Comparison of ENCODE assay signal across 34 cellular contexts in the genomic region with DNA sequence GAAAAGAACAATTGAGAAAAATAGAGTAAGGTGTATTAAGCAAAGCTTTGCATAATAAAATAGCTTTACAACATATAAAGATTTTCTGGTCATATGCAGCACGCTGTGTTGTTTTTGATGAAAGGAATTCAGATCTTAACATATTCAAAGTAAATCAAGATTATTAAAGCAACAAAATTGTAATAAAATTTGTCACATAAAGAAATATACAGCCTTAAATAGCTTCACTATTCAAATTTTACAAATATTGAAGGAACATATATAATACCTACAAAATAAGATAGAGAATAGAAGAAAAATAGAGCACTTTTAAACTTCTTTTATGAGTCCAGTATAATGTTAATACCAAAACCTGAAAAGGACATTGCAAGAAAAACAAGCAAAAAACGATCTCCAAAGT.
"Had no signal": no experiment of that assay in that cellular context is flagged by ENCODE, and none has a peak within 500 bp of the region (broad histone marks: within the 10 kb centered on the region; RNA-seq: fewer than 3 reads in every experiment).

No MANE protein-coding gene starts in this region.

- ATAC-seq: activated CD8-positive, alpha-beta T cell treated with anti-CD3 and anti-CD28 coated beads for 36 hours; activated naive CD4-positive, alpha-beta T cell treated with anti-CD3 and anti-CD28 coated beads, Interleukin-2, amount 50 U/mL, for 72 hours; activated T-cell treated with anti-CD3 and anti-CD28 coated beads, Interleukin-2, amount 50 U/mL, for 4 hours; activated T-cell treated with anti-CD3 and anti-CD28 coated beads, Interleukin-2, amount 50 U/mL, for 72 hours; activated T-helper 17 cell treated with anti-CD3 and anti-CD28 coated beads, Interleukin-2, amount 50 U/mL, for 72 hours; body of pancreas had no signal

- DNase-seq: activated B cell treated with CpG ODN at 0.5 μM for 24 hours; activated CD4-positive, alpha-beta memory T cell treated with anti-CD3 and anti-CD28 coated beads for 36 hours; activated CD4-positive, alpha-beta T cell treated with anti-CD3 and anti-CD28 coated beads for 4 hours; activated CD4-positive, alpha-beta T cell treated with anti-CD3 and anti-CD28 coated beads, Interleukin-2, amount 10 ng/mL, durations not matched to agents 24 days and 14 days; activated CD4-positive, alpha-beta T cell treated with anti-CD3 and anti-CD28 coated beads, Interleukin-2, amount 50 U/mL, for 1 hour; activated CD4-positive, alpha-beta T cell treated with anti-CD3 and anti-CD28 coated beads, Interleukin-2, amount 50 U/mL, for 4 hours; activated CD4-positive, CD25-positive, alpha-beta regulatory T cell treated with anti-CD3 and anti-CD28 coated beads, Interleukin-2, amount 50 U/mL, for 72 hours; activated CD8-positive, alpha-beta memory T cell treated with anti-CD3 and anti-CD28 coated beads, Interleukin-2, amount 50 U/mL, for 4 hours; activated CD8-positive, alpha-beta T cell treated with anti-CD3 and anti-CD28 coated beads for 36 hours; activated effector memory CD4-positive, alpha-beta T cell treated with anti-CD3 and anti-CD28 coated beads, Interleukin-2, amount 50 U/mL, for 16 hours; activated gamma-delta T cell treated with Interleukin-2 at 50 U/mL for 16 hours; activated naive CD4-positive, alpha-beta T cell; activated naive CD4-positive, alpha-beta T cell treated with anti-CD3 and anti-CD28 coated beads for 36 hours; activated naive CD4-positive, alpha-beta T cell treated with anti-CD3 and anti-CD28 coated beads, Interleukin-2, amount 50 U/mL, for 16 hours; activated naive CD8-positive, alpha-beta T cell treated with anti-CD3 and anti-CD28 coated beads for 36 hours; activated T-cell treated with anti-CD3 and anti-CD28 coated beads for 4 hours; activated T-cell treated with anti-CD3 and anti-CD28 coated beads, Interleukin-2, amount 50 U/mL, for 1 hour; activated T-cell treated with anti-CD3 and anti-CD28 coated beads, Interleukin-2, amount 50 U/mL, for 4 hours; activated T-cell treated with anti-CD3 and anti-CD28 coated beads, Interleukin-2, amount 50 U/mL, for 72 hours; adrenal gland; amniotic stem cell; aorta; body of pancreas; brain microvascular endothelial cell; central memory CD4-positive, alpha-beta T cell; T-helper 2 cell; T-helper 9 cell had no signal

- H3K36me3 Mint-ChIP-seq: activated CD4-positive, alpha-beta memory T cell treated with anti-CD3 and anti-CD28 coated beads for 36 hours; activated naive CD4-positive, alpha-beta T cell treated with anti-CD3 and anti-CD28 coated beads, Interleukin-2, amount 50 U/mL, for 72 hours; activated naive CD8-positive, alpha-beta T cell treated with anti-CD3 and anti-CD28 coated beads for 36 hours had no signal

- H3K4me1 ChIP-seq: adrenal gland, body of pancreas, breast epithelium had no signal

- H3K27ac ChIP-seq: adrenal gland, body of pancreas, brain microvascular endothelial cell, breast epithelium, VCaP had no signal

- H3K4me3 Mint-ChIP-seq: activated B cell treated with CpG ODN at 0.5 μM for 24 hours; activated CD4-positive, alpha-beta memory T cell treated with anti-CD3 and anti-CD28 coated beads for 36 hours; activated CD4-positive, alpha-beta T cell treated with anti-CD3 and anti-CD28 coated beads, Interleukin-2, amount 10 ng/mL, durations not matched to agents 24 days and 14 days; activated CD8-positive, alpha-beta T cell treated with anti-CD3 and anti-CD28 coated beads for 36 hours; activated naive CD4-positive, alpha-beta T cell treated with anti-CD3 and anti-CD28 coated beads for 36 hours; activated naive CD8-positive, alpha-beta T cell treated with anti-CD3 and anti-CD28 coated beads for 36 hours; activated T-cell treated with anti-CD3 and anti-CD28 coated beads, Interleukin-2, amount 50 U/mL, for 4 hours; activated T-cell treated with anti-CD3 and anti-CD28 coated beads, Interleukin-2, amount 50 U/mL, for 72 hours; activated T-helper 1 cell treated with anti-CD3 and anti-CD28 coated beads, Interleukin-12 subunit alpha, Interleukin-12 subunit beta, Interleukin-2, Interleukin-4 antibody, amounts not matched to agents 30 ng/mL and 10 ng/mL and 1 ng/mL, durations not matched to agents 14 hours and 24 hours and 36 hours; activated T-helper 17 cell treated with anti-CD3 and anti-CD28 coated beads, Interleukin-2, amount 50 U/mL, for 72 hours; T-helper 1 cell treated with Interleukin-12 subunit alpha and Interleukin-12 subunit beta and Interleukin-4 antibody, amounts not matched to agents 30 μg/mL and 1 μg/mL, for 36 hours; T-helper 2 cell treated with Interferon-gamma antibody and Interleukin-4, amounts not matched to agents 5 μg/mL and 100 μg/mL, for 36 hours had no signal

- H3K36me3 ChIP-seq: adrenal gland, brain microvascular endothelial cell, breast epithelium had no signal

- H3K27ac Mint-ChIP-seq: activated B cell treated with CpG ODN at 0.5 μM for 24 hours; activated CD4-positive, alpha-beta memory T cell treated with anti-CD3 and anti-CD28 coated beads for 36 hours; activated CD4-positive, alpha-beta T cell treated with anti-CD3 and anti-CD28 coated beads, Interleukin-2, amount 10 ng/mL, durations not matched to agents 24 days and 14 days; activated CD8-positive, alpha-beta T cell treated with anti-CD3 and anti-CD28 coated beads for 36 hours; activated naive CD4-positive, alpha-beta T cell treated with anti-CD3 and anti-CD28 coated beads for 36 hours; activated naive CD4-positive, alpha-beta T cell treated with anti-CD3 and anti-CD28 coated beads, Interleukin-2, amount 50 U/mL, for 72 hours; activated naive CD8-positive, alpha-beta T cell treated with anti-CD3 and anti-CD28 coated beads for 36 hours; activated T-cell treated with anti-CD3 and anti-CD28 coated beads, Interleukin-2, amount 50 U/mL, for 72 hours; activated T-helper 1 cell treated with anti-CD3 and anti-CD28 coated beads, Interleukin-12 subunit alpha, Interleukin-12 subunit beta, Interleukin-2, Interleukin-4 antibody, amounts not matched to agents 30 ng/mL and 10 ng/mL and 1 ng/mL, durations not matched to agents 14 hours and 24 hours and 36 hours; activated T-helper 17 cell treated with anti-CD3 and anti-CD28 coated beads, Interleukin-2, amount 50 U/mL, for 72 hours; T-helper 1 cell treated with Interleukin-12 subunit alpha and Interleukin-12 subunit beta and Interleukin-4 antibody, amounts not matched to agents 30 μg/mL and 1 μg/mL, for 36 hours; T-helper 2 cell treated with Interferon-gamma antibody and Interleukin-4, amounts not matched to agents 5 μg/mL and 100 μg/mL, for 36 hours had no signal

- H3K9me3 Mint-ChIP-seq: activated B cell treated with CpG ODN at 0.5 μM for 24 hours; activated CD4-positive, alpha-beta T cell treated with anti-CD3 and anti-CD28 coated beads, Interleukin-2, amount 10 ng/mL, durations not matched to agents 24 days and 14 days; activated T-helper 1 cell treated with anti-CD3 and anti-CD28 coated beads, Interleukin-12 subunit alpha, Interleukin-12 subunit beta, Interleukin-2, Interleukin-4 antibody, amounts not matched to agents 30 ng/mL and 10 ng/mL and 1 ng/mL, durations not matched to agents 14 hours and 24 hours and 36 hours; T-helper 1 cell treated with Interleukin-12 subunit alpha and Interleukin-12 subunit beta and Interleukin-4 antibody, amounts not matched to agents 30 μg/mL and 1 μg/mL, for 36 hours had no signal

- H3K27me3 Mint-ChIP-seq: activated B cell treated with CpG ODN at 0.5 μM for 24 hours; activated CD4-positive, alpha-beta memory T cell treated with anti-CD3 and anti-CD28 coated beads for 36 hours; activated CD4-positive, alpha-beta T cell treated with anti-CD3 and anti-CD28 coated beads, Interleukin-2, amount 10 ng/mL, durations not matched to agents 24 days and 14 days; activated CD8-positive, alpha-beta T cell treated with anti-CD3 and anti-CD28 coated beads for 36 hours; activated naive CD8-positive, alpha-beta T cell treated with anti-CD3 and anti-CD28 coated beads for 36 hours; activated T-helper 17 cell treated with anti-CD3 and anti-CD28 coated beads, Interleukin-2, amount 50 U/mL, for 72 hours had no signal

- H3K4me1 Mint-ChIP-seq: activated B cell treated with CpG ODN at 0.5 μM for 24 hours; activated CD4-positive, alpha-beta T cell treated with anti-CD3 and anti-CD28 coated beads, Interleukin-2, amount 10 ng/mL, durations not matched to agents 24 days and 14 days; activated naive CD8-positive, alpha-beta T cell treated with anti-CD3 and anti-CD28 coated beads for 36 hours; activated T-helper 17 cell treated with anti-CD3 and anti-CD28 coated beads, Interleukin-2, amount 50 U/mL, for 72 hours had no signal

- H3K4me3 ChIP-seq: adrenal gland, body of pancreas, breast epithelium had no signal

- H3K27me3 ChIP-seq: adrenal gland, body of pancreas, brain microvascular endothelial cell, breast epithelium had no signal

- H3K9me3 ChIP-seq: adrenal gland, body of pancreas, breast epithelium had no signal
